8 cellular contexts compared by ENCODE assay signal in the genomic region with DNA sequence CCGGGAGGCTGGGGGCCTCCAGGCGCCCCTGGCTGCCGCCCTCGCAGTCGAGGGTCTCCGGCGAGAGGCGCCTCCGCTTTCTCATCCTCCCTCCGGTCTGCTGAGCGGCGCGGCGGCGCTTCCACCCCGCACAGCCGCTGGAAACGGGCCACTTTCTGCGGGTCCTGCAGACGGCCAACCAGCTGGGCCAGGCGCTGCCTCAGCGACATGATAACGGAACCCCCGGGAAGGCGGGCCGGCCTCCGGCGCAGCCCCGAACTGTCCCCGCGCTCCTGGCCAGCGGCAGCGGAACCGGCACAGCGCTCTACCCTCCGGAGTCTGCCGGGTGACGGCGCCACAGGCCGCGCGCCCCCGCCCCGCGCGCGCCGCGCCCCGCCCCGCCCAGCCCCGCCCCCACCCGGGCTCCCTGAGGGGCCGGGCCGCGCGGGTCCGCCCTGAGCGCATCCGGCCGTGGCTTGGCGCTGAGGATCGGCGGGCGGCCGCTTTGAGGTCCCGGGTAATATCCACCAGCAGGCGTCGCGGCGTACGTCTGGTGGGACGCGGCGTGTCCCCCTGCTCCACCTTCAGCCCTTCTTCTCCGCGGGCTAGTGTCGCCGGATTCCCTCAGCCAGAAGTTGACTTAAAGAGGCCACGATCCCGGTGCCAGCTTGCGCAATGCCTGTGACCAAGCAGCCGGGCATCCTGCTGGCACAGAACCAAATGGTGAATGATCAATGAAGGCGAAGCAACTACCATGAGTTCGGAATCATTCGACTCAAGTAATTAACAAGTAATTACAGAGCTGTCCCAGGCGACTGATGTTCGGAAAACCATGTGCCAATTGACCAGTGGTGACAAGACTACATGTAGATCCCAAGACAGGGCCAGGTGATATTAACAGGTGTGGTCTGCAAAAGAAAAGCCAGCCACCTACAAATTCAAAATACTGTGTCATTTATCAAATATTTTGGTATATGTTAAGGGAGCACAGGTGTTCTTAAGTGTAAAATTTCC. TPM values are rescaled to one million over a fixed set of nuclear protein-coding genes. Genes with fewer than 3 reads are reported as not detected.
A peak's percentile ranks its signal among the peaks of the same experiment; 100 is the strongest.
DNase-seq lines count a peak whose midpoint lies in the region; TF ChIP-seq lines count a peak whose summit lies in the region.

A gene with protein sequence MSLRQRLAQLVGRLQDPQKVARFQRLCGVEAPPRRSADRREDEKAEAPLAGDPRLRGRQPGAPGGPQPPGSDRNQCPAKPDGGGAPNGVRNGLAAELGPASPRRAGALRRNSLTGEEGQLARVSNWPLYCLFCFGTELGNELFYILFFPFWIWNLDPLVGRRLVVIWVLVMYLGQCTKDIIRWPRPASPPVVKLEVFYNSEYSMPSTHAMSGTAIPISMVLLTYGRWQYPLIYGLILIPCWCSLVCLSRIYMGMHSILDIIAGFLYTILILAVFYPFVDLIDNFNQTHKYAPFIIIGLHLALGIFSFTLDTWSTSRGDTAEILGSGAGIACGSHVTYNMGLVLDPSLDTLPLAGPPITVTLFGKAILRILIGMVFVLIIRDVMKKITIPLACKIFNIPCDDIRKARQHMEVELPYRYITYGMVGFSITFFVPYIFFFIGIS (minus strand): TSS at position 330 of the 993 bp plus-strand sequence. CDS start 121 bp downstream, at position 209.

- peaks cover 24% of the 10 kb centered on the region for H3K27me3 ChIP-seq in cardiac muscle cell
- H3K27me3 ChIP-seq in transverse colon: no peaks in the 10 kb centered on the region

- H3K4me1 ChIP-seq in cardiac muscle cell (ENCODE audit: low read depth) (peaks cover 11% of the 10 kb centered on the region), transverse colon (peaks cover 7 to 26% (median 19%) of the 10 kb centered on the region in 4 donors)

- peak; percentile 26 for TF ChIP-seq CTCF in LNCAP (IDR thresholded peaks at IDR 0.05)
- TF ChIP-seq CTCF in cardiac muscle cell (IDR thresholded peaks at IDR 0.05; ENCODE audit: low read depth, low read length): peak; percentile 32
- peak; percentile 18 to 59 (median 37) for TF ChIP-seq CTCF in transverse colon (IDR thresholded peaks at IDR 0.05)

- peak; percentile 79 for TF ChIP-seq POLR2A in transverse colon (IDR thresholded peaks at IDR 0.05)

- in situ Hi-C loops in transverse colon (cut with MboI; ENCODE audit: low pct_ligation_motif_present in 1 of 4, low pct_unique_long_range_greater_than_20kb in 1 of 4, low sequenced_read_pairs in 3 of 4): no loop called here

- no peak for TF ChIP-seq EP300 in transverse colon (IDR thresholded peaks at IDR 0.05; ENCODE audit: low read depth)

- H3K36me3 ChIP-seq in cardiac muscle cell (no peaks in the 10 kb centered on the region), transverse colon (no peaks in the 10 kb centered on the region)

- intact Hi-C loops in transverse colon (cut with DNase I; ENCODE audit: low total_unique reads): no loop called here

- DNase-seq in GM04503 (ENCODE audit: low read depth) (peak; percentile 34), GOT3 (lab: John Stamatoyannopoulos, UW) (peak; percentile 51), SW480 (ENCODE audit: low spot score) (peak; percentile 76), cardiac muscle cell (ENCODE audit: low read depth in 1 of 2, low spot score in 1 of 2) (peak; percentile 80 to 85), pons (ENCODE audit: low spot score) (peak; percentile 69), transverse colon (peak; percentile 84)
- DNase-seq in activated naive CD8-positive, alpha-beta T cell treated with anti-CD3 and anti-CD28 coated beads, Interleukin-2, amount 50 U/mL, for 16 hours (ENCODE audit: low read depth, low spot score): peak; percentile 38

- H3K9me3 ChIP-seq in cardiac muscle cell (ENCODE audit: low read depth): no peaks in the 10 kb centered on the region
- H3K9me3 ChIP-seq in transverse colon: no peaks in the 10 kb centered on the region

- WGBS in transverse colon (ENCODE audit: low coverage in 1 of 2), 2 donors: 1% methylated on average over 45 of the region's 88 CpGs; no CpG with 5 or more reads in 1 of the 2 donors

- H3K27ac ChIP-seq in cardiac muscle cell: peak within 1 kb of the TSS; percentile 89
- peak within 1 kb of the TSS; percentile 94 to 98 (median 96) for H3K27ac ChIP-seq in transverse colon

- peak within 1 kb of the TSS; percentile 100 for H3K4me3 ChIP-seq in cardiac muscle cell
- peak within 1 kb of the TSS; percentile 88 to 99 (median 99) for H3K4me3 ChIP-seq in transverse colon

RNA-seq across cellular contexts. Expression of the gene that starts here (rescaled TPM):
- total RNA-seq in cardiac muscle cell: 10.6 and 11.0 TPM in 2 replicates
- polyA plus RNA-seq in cardiac muscle cell: 12.2 and 17.5 TPM in 2 replicates
- 10 to 100 TPM in 3 of 4 donors, 1 to 10 TPM in 1; 7.6 to 23.9 (median 20.1) TPM for total RNA-seq in transverse colon

Comparison
In these comparisons a context has a peak if more than half of its experiments do, and no peak if none do; other contexts are left out.
1. Peak in every context shown above with its lines: DNase-seq, H3K4me3 ChIP-seq and H3K27ac ChIP-seq.
2. DNase-seq: peak in every context shown above with its lines; median percentile 84 in transverse colon; 82 in cardiac muscle cell; 76 in SW480; 69 in pons; 51 in GOT3; 38 in activated naive CD8-positive, alpha-beta T cell treated with anti-CD3 and anti-CD28 coated beads, Interleukin-2, amount 50 U/mL, for 16 hours; 34 in GM04503.